Comparison of ENCODE assay signal across 8 cellular contexts in the genomic region with DNA sequence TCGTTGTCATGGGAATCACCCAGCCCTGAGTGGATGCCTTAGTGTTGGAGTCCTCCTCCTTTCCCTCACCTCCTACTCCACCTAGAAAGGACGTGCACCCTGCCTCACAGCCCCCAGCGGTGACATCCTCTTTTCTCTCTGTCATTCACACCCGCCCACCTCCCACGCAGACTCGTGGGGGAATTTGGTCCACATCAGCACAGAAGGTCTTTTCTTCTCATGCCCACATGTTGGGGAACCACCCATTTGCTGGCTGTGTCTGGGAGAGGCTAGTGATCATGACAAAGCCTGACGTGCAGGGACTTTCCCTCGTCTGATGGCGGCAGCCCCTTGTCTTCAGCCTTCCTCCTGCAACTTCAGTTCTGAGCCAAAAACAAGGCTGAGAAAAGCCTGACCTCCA.
DNase-seq lines count a peak whose midpoint lies in the region; ATAC-seq, FAIRE-seq and TF ChIP-seq lines count a peak whose summit lies in the region.

No MANE protein-coding gene starts in this region.

- H3K27ac ChIP-seq in foreskin keratinocyte, result no peak overlapping the region

- H3K27me3 ChIP-seq in foreskin keratinocyte, result no peaks in the 10 kb centered on the region

- peak; percentile 83 for ATAC-seq in HG02798 (IDR thresholded peaks at IDR 0.05; ENCODE audit: poor library complexity, unreplicated experiment)
- ATAC-seq in activated CD4-positive, CD25-positive, alpha-beta regulatory T cell treated with anti-CD3 and anti-CD28 coated beads, Interleukin-2, amount 50 U/mL, for 24 hours, result peak; percentile 90 to 91
- peak; percentile 66 for ATAC-seq in foreskin keratinocyte

- H3K4me1 ChIP-seq in foreskin keratinocyte, result no peaks in the 10 kb centered on the region

- peak; percentile 95 for FAIRE-seq in GM18507 (lab: Jason Lieb, UNC)

- peak; percentile 50 for DNase-seq in GM18507 (ENCODE audit: extremely low spot score, insufficient read length, low read depth)
- DNase-seq in foreskin keratinocyte, result no peak
- DNase-seq in MV-4-11 (lab: John Stamatoyannopoulos, UW), result no peak
- DNase-seq in superior temporal gyrus (ENCODE audit: extremely low spot score), result no peak
- no peak for DNase-seq in hepatic stellate cell (ENCODE audit: low spot score)
- DNase-seq in foreskin melanocyte, result no peak

- no peak for TF ChIP-seq CTCF in foreskin keratinocyte (conservative IDR thresholded peaks at IDR 0.05)
